Comparison of ENCODE assay signal across 8 cellular contexts in genomic region chr19:29664753-29665214, GRCh38. TPM values are rescaled to one million over a fixed set of nuclear protein-coding genes. Genes with fewer than 3 reads are reported as not detected.
DNase-seq lines count a peak whose midpoint lies in the region; ATAC-seq and TF ChIP-seq lines count a peak whose summit lies in the region.

No MANE protein-coding gene starts in this region.

- H3K36me3 ChIP-seq in H7 (replicated peaks; ENCODE audit: control insufficient read depth, insufficient read depth, low read length) (no peaks in the 10 kb centered on the region), hepatocyte (replicated peaks; ENCODE audit: insufficient read depth, low read depth) (no peaks in the 10 kb centered on the region)

- H3K4me3 ChIP-seq in H7 (ENCODE audit: insufficient read depth, low read depth, low read length) (peak overlapping the region; percentile 54), hepatocyte (peak overlapping the region; percentile 60)

- POLR2A ChIA-PET in T-cell (lab: Charles Lee) = interaction anchor here in 1 of 2 donors (0.5 to 0.7 kb wide), 2 partner anchors 58 to 277 kb away, joined by 3 to 4 read pairs; partner anchors contain the start of gene POP4

- no peaks in the 10 kb centered on the region for H3K9me2 ChIP-seq in hepatocyte (replicated peaks; ENCODE audit: insufficient read depth)

- ATAC-seq in T-cell (replicated peaks in 1 of 4) (no peak), HG03565 (IDR thresholded peaks at IDR 0.05; ENCODE audit: unreplicated experiment) (no peak)
- peak; percentile 16 for ATAC-seq in stimulated activated naive CD8-positive, alpha-beta T cell treated with anti-CD3 and anti-CD28 coated beads, Interleukin-15, Interleukin-2, amounts not matched to agents 100 U/mL and 50 U/mL, for 24 hours

- no peaks in the 10 kb centered on the region for H3K9me3 Mint-ChIP-seq in T-cell

- no peaks in the 10 kb centered on the region for H3K9me3 ChIP-seq in hepatocyte (ENCODE audit: low read depth)

- peaks cover 55 to 66% (median 65%) of the 10 kb centered on the region in 3 donors for H3K4me1 Mint-ChIP-seq in T-cell

- H4K20me1 ChIP-seq in hepatocyte (ENCODE audit: insufficient read depth, poor library complexity, severe bottlenecking) = no peaks in the 10 kb centered on the region

- CTCF ChIA-PET in T-cell (lab: Charles Lee) = interaction anchor here in 1 of 2 donors (0.9 to 4.2 kb wide), 6 partner anchors 8 to 61 kb away, joined by 4 to 42 read pairs (median 6); partner anchors contain the start of gene POP4

- no peaks in the 10 kb centered on the region for H3K79me2 ChIP-seq in hepatocyte

- H2AFZ ChIP-seq in hepatocyte = peak overlapping the region; percentile 77

- peak overlapping the region; percentile 98 for H3K4me2 ChIP-seq in hepatocyte

- no peak for TF ChIP-seq CTCF in hepatocyte (IDR thresholded peaks at IDR 0.05; ENCODE audit: poor library complexity)

- peaks cover 36% of the 10 kb centered on the region for H3K4me1 ChIP-seq in hepatocyte (ENCODE audit: insufficient read depth)

- DNase-seq in H7 (no peak), T-cell (no peak), hepatocyte (ENCODE audit: low spot score) (no peak), iPS-NIHi7 (ENCODE audit: extremely low spot score) (no peak), kidney glomerular epithelial cell (lab: John Stamatoyannopoulos, UW) (no peak)
- no peak for DNase-seq in stimulated activated naive CD8-positive, alpha-beta T cell treated with anti-CD3 and anti-CD28 coated beads, Interleukin-15, Interleukin-2, amounts not matched to agents 100 U/mL and 50 U/mL, for 24 hours
- no peak for DNase-seq in stimulated activated CD8-positive, alpha-beta memory T cell treated with anti-CD3 and anti-CD28 coated beads, Interleukin-4, amount 100 ng/mL, for 48 hours

- no peak overlapping the region for H3K27ac ChIP-seq in hepatocyte

- no peaks in the 10 kb centered on the region for H3K27me3 Mint-ChIP-seq in T-cell

- H3K27me3 ChIP-seq in H7 (ENCODE audit: control insufficient read depth, insufficient read depth, low read length) (peaks cover 2% of the 10 kb centered on the region; the same call in 1 of the 2 replicates), hepatocyte (no peaks in the 10 kb centered on the region)

- peak overlapping the region; percentile 49 to 83 for H3K27ac Mint-ChIP-seq in T-cell

- H3K4me3 Mint-ChIP-seq in T-cell = peak overlapping the region; percentile 74 to 89 (median 78)

- peaks cover 6% of the 10 kb centered on the region for H3K36me3 Mint-ChIP-seq in T-cell

- 33% methylated on average over 18 of the region's 22 CpGs for WGBS in hepatocyte (ENCODE audit: low lambda C conversion rate, missing lambda C conversion rate)

RNA-seq across cellular contexts. Expression of gene PLEKHF1, which starts 0.5 kb away (rescaled TPM):
- 12.9 and 19.4 TPM in 2 replicates for total RNA-seq in H7 (2014; rRNA removed; shearing (Covaris generic))
- total RNA-seq in T-cell (10 to 100 TPM; 13.2 to 42.6 (median 34.5) TPM), hepatocyte (2.7 TPM in 2 replicates)
- polyA plus RNA-seq in hepatocyte = 2.4 and 5.8 TPM in 2 replicates

RNA-seq across cellular contexts. Expression of gene C19orf12, which starts 50.3 kb away (rescaled TPM):
- total RNA-seq in H7 (2014; rRNA removed; shearing (Covaris generic)) = 24.0 and 24.1 TPM in 2 replicates
- total RNA-seq in T-cell (10 to 100 TPM; 25.1 to 38.7 (median 34.2) TPM), hepatocyte (52.1 and 57.2 TPM in 2 replicates)
- 39.5 and 41.5 TPM in 2 replicates for polyA plus RNA-seq in hepatocyte

RNA-seq across cellular contexts. Expression of gene POP4, which starts 58.7 kb away (rescaled TPM):
- total RNA-seq in H7 (2014; rRNA removed; shearing (Covaris generic)) = 63.5 and 69.1 TPM in 2 replicates
- total RNA-seq in T-cell (10 to 100 TPM; 43.7 to 59.6 (median 55.5) TPM), hepatocyte (68.9 and 69.5 TPM in 2 replicates)
- polyA plus RNA-seq in hepatocyte = 91.8 and 111 TPM in 2 replicates
